ENCODE assay signal across 1 cellular context in the genomic region with DNA sequence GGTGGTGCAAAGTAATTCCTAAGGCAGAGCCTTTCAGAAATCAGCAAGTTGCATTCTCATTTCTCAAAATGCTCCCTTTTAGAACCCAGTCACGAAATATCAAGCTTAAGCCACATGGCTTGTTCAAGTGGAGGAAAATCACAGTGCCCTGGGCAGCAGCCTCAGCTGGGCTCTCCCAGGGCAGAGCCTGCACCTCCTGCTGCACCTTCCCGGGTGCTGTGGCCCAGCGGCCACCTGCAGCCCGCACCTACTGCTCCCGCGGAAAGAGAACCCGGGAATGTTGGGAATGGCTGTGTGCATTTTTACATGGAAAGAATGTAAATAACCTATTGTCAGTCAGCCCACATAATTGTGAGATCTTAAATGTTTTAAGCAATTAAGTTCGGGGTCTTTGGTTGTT.
TF ChIP-seq lines count a peak whose summit lies in the region.

No MANE protein-coding gene starts in this region.

TF ChIP-seq in GM23338, 12 proteins besides CTCF, POLR2A, EP300 and RAD21 (continued from another document):
- TF ChIP-seq, protein P1, sequence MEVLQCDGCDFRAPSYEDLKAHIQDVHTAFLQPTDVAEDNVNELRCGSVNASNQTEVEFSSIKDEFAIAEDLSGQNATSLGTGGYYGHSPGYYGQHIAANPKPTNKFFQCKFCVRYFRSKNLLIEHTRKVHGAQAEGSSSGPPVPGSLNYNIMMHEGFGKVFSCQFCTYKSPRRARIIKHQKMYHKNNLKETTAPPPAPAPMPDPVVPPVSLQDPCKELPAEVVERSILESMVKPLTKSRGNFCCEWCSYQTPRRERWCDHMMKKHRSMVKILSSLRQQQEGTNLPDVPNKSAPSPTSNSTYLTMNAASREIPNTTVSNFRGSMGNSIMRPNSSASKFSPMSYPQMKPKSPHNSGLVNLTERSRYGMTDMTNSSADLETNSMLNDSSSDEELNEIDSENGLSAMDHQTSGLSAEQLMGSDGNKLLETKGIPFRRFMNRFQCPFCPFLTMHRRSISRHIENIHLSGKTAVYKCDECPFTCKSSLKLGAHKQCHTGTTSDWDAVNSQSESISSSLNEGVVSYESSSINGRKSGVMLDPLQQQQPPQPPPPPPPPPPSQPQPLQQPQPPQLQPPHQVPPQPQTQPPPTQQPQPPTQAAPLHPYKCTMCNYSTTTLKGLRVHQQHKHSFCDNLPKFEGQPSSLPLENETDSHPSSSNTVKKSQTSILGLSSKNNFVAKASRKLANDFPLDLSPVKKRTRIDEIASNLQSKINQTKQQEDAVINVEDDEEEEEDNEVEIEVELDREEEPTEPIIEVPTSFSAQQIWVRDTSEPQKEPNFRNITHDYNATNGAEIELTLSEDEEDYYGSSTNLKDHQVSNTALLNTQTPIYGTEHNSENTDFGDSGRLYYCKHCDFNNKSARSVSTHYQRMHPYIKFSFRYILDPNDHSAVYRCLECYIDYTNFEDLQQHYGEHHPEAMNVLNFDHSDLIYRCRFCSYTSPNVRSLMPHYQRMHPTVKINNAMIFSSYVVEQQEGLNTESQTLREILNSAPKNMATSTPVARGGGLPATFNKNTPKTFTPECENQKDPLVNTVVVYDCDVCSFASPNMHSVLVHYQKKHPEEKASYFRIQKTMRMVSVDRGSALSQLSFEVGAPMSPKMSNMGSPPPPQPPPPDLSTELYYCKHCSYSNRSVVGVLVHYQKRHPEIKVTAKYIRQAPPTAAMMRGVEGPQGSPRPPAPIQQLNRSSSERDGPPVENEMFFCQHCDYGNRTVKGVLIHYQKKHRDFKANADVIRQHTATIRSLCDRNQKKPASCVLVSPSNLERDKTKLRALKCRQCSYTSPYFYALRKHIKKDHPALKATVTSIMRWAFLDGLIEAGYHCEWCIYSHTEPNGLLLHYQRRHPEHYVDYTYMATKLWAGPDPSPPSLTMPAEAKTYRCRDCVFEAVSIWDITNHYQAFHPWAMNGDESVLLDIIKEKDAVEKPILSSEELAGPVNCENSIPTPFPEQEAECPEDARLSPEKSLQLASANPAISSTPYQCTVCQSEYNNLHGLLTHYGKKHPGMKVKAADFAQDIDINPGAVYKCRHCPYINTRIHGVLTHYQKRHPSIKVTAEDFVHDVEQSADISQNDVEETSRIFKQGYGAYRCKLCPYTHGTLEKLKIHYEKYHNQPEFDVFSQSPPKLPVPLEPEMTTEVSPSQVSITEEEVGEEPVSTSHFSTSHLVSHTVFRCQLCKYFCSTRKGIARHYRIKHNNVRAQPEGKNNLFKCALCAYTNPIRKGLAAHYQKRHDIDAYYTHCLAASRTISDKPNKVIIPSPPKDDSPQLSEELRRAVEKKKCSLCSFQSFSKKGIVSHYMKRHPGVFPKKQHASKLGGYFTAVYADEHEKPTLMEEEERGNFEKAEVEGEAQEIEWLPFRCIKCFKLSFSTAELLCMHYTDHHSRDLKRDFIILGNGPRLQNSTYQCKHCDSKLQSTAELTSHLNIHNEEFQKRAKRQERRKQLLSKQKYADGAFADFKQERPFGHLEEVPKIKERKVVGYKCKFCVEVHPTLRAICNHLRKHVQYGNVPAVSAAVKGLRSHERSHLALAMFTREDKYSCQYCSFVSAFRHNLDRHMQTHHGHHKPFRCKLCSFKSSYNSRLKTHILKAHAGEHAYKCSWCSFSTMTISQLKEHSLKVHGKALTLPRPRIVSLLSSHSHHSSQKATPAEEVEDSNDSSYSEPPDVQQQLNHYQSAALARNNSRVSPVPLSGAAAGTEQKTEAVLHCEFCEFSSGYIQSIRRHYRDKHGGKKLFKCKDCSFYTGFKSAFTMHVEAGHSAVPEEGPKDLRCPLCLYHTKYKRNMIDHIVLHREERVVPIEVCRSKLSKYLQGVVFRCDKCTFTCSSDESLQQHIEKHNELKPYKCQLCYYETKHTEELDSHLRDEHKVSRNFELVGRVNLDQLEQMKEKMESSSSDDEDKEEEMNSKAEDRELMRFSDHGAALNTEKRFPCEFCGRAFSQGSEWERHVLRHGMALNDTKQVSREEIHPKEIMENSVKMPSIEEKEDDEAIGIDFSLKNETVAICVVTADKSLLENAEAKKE (CRISPR knock-in tag; IDR thresholded peaks at IDR 0.05): no peak
- TF ChIP-seq ZNF331 (CRISPR knock-in tag; IDR thresholded peaks at IDR 0.05; ENCODE audit: low read depth) (no peak), EZH2 (IDR thresholded peaks at IDR 0.05; ENCODE audit: low read depth, unreplicated experiment) (no peak), EZH2phosphoT487 (IDR thresholded peaks at IDR 0.05; ENCODE audit: unreplicated experiment) (no peak), POLR2AphosphoS5 (IDR thresholded peaks at IDR 0.05; ENCODE audit: low read depth) (no peak), CREB1 (CRISPR knock-in tag; IDR thresholded peaks at IDR 0.05; ENCODE audit: low read depth) (no peak), ZNF114 (CRISPR knock-in tag; IDR thresholded peaks at IDR 0.05) (no peak), STAT1 (IDR thresholded peaks at IDR 0.05; ENCODE audit: unreplicated experiment) (no peak)
- TF ChIP-seq, protein P2, sequence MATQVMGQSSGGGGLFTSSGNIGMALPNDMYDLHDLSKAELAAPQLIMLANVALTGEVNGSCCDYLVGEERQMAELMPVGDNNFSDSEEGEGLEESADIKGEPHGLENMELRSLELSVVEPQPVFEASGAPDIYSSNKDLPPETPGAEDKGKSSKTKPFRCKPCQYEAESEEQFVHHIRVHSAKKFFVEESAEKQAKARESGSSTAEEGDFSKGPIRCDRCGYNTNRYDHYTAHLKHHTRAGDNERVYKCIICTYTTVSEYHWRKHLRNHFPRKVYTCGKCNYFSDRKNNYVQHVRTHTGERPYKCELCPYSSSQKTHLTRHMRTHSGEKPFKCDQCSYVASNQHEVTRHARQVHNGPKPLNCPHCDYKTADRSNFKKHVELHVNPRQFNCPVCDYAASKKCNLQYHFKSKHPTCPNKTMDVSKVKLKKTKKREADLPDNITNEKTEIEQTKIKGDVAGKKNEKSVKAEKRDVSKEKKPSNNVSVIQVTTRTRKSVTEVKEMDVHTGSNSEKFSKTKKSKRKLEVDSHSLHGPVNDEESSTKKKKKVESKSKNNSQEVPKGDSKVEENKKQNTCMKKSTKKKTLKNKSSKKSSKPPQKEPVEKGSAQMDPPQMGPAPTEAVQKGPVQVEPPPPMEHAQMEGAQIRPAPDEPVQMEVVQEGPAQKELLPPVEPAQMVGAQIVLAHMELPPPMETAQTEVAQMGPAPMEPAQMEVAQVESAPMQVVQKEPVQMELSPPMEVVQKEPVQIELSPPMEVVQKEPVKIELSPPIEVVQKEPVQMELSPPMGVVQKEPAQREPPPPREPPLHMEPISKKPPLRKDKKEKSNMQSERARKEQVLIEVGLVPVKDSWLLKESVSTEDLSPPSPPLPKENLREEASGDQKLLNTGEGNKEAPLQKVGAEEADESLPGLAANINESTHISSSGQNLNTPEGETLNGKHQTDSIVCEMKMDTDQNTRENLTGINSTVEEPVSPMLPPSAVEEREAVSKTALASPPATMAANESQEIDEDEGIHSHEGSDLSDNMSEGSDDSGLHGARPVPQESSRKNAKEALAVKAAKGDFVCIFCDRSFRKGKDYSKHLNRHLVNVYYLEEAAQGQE (IDR thresholded peaks at IDR 0.05; ENCODE audit: unreplicated experiment): no peak
- TF ChIP-seq, protein P3, sequence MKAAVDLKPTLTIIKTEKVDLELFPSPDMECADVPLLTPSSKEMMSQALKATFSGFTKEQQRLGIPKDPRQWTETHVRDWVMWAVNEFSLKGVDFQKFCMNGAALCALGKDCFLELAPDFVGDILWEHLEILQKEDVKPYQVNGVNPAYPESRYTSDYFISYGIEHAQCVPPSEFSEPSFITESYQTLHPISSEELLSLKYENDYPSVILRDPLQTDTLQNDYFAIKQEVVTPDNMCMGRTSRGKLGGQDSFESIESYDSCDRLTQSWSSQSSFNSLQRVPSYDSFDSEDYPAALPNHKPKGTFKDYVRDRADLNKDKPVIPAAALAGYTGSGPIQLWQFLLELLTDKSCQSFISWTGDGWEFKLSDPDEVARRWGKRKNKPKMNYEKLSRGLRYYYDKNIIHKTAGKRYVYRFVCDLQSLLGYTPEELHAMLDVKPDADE (IDR thresholded peaks at IDR 0.05): no peak
